8 cellular contexts compared by ENCODE assay signal in genomic region chr6:13795041-13795748, GRCh38. TPM values are rescaled to one million over a fixed set of nuclear protein-coding genes. Genes with fewer than 3 reads are reported as not detected.
DNase-seq lines count a peak whose midpoint lies in the region; ATAC-seq, FAIRE-seq and TF ChIP-seq lines count a peak whose summit lies in the region.

No MANE protein-coding gene starts in this region.

- FAIRE-seq in D721Med (lab: Jason Lieb, UNC) = no peak

- intact Hi-C loops in naive thymus-derived CD4-positive, alpha-beta T cell (cut with micrococcal nuclease) = loop anchor here (1.0 to 5.0 kb wide), 15 partner anchors 19 to 1828 kb away; partner anchors contain the start of genes MCUR1 (in 2 of the 2), SIRT5 (in 2 of the 2) and RANBP9 (in 1 of the 2)

- H3K27me3 Mint-ChIP-seq in naive thymus-derived CD4-positive, alpha-beta T cell = no peaks in the 10 kb centered on the region

- TF ChIP-seq CTCF in D721Med (IDR thresholded peaks at IDR 0.05; ENCODE audit: insufficient read depth, missing control alignments) = peak; percentile 88
- TF ChIP-seq CTCF in OCI-LY3 (IDR thresholded peaks at IDR 0.05; ENCODE audit: low read depth, low read length) = peak; percentile 83

- H3K9me3 Mint-ChIP-seq in naive thymus-derived CD4-positive, alpha-beta T cell = no peaks in the 10 kb centered on the region
- no peaks in the 10 kb centered on the region for H3K9me3 Mint-ChIP-seq in stimulated activated effector memory CD8-positive, alpha-beta T cell treated with anti-CD3 and anti-CD28 coated beads, Interleukin-12 subunit alpha, Interleukin-12 subunit beta, amount 100 ng/mL, for 72 hours

- no peak overlapping the region for H3K4me2 ChIP-seq in OCI-LY3 (ENCODE audit: low read length)

- H3K4me3 ChIP-seq in OCI-LY3 (ENCODE audit: low read length) = no peak overlapping the region
- H3K4me3 ChIP-seq in naive thymus-derived CD4-positive, alpha-beta T cell (ENCODE audit: low read length) = no peak overlapping the region

- H3K4me1 Mint-ChIP-seq in naive thymus-derived CD4-positive, alpha-beta T cell = peaks cover 5 to 16% (median 6%) of the 10 kb centered on the region in 7 donors
- peaks cover 24% of the 10 kb centered on the region for H3K4me1 Mint-ChIP-seq in stimulated activated effector memory CD8-positive, alpha-beta T cell treated with anti-CD3 and anti-CD28 coated beads, Interleukin-12 subunit alpha, Interleukin-12 subunit beta, amount 100 ng/mL, for 72 hours

- H3K4me1 ChIP-seq in OCI-LY3 (ENCODE audit: low read length) = peaks cover 7% of the 10 kb centered on the region
- H3K4me1 ChIP-seq in naive thymus-derived CD4-positive, alpha-beta T cell (ENCODE audit: control insufficient read depth in 2 of 2, insufficient read depth in 2 of 2, low read length in 2 of 2) = no peaks in the 10 kb centered on the region

- peaks cover 0 to 23% (median 5%) of the 10 kb centered on the region in 5 donors for H3K36me3 Mint-ChIP-seq in naive thymus-derived CD4-positive, alpha-beta T cell
- H3K36me3 Mint-ChIP-seq in stimulated activated effector memory CD8-positive, alpha-beta T cell treated with anti-CD3 and anti-CD28 coated beads, Interleukin-12 subunit alpha, Interleukin-12 subunit beta, amount 100 ng/mL, for 72 hours = peaks cover 79% of the 10 kb centered on the region

- H3K79me2 ChIP-seq in OCI-LY3 (ENCODE audit: low read length) = no peaks in the 10 kb centered on the region

- CTCF ChIA-PET in naive thymus-derived CD4-positive, alpha-beta T cell (lab: Charles Lee) = interaction anchor here (0.6 to 2.4 kb wide), 12 partner anchors 10 to 349 kb away, joined by 3 to 13 read pairs (median 3); partner anchors contain the start of gene SIRT5

- no peaks in the 10 kb centered on the region for H3K27me3 ChIP-seq in OCI-LY3 (ENCODE audit: low read depth, low read length)
- no peaks in the 10 kb centered on the region for H3K27me3 ChIP-seq in naive thymus-derived CD4-positive, alpha-beta T cell (ENCODE audit: control insufficient read depth in 2 of 2, insufficient read depth in 2 of 2, low read length in 2 of 2)

- H3K36me3 ChIP-seq in OCI-LY3 (replicated peaks; ENCODE audit: low read depth, low read length) = peaks cover 5% of the 10 kb centered on the region
- peaks cover 0 to 7% (median 4%) of the 10 kb centered on the region in 3 experiments for H3K36me3 ChIP-seq in naive thymus-derived CD4-positive, alpha-beta T cell (ENCODE audit: control insufficient read depth in 2 of 3, insufficient read depth in 3 of 3, low read length in 3 of 3)

- peak overlapping the region in 5 of 9 donors; percentile 7 to 50 (median 27) for H3K27ac Mint-ChIP-seq in naive thymus-derived CD4-positive, alpha-beta T cell
- H3K27ac Mint-ChIP-seq in stimulated activated effector memory CD8-positive, alpha-beta T cell treated with anti-CD3 and anti-CD28 coated beads, Interleukin-12 subunit alpha, Interleukin-12 subunit beta, amount 100 ng/mL, for 72 hours = peak overlapping the region; percentile 46

- H3K27ac ChIP-seq in OCI-LY3 (ENCODE audit: low read length) = no peak overlapping the region
- H3K27ac ChIP-seq in naive thymus-derived CD4-positive, alpha-beta T cell (ENCODE audit: low read depth, low read length) = no peak overlapping the region

- ATAC-seq in GM21447 (IDR thresholded peaks at IDR 0.05; ENCODE audit: unreplicated experiment) (peak; percentile 94), esophagus mucosa (peak; percentile 88)
- ATAC-seq in naive thymus-derived CD4-positive, alpha-beta T cell = peak; percentile 98
- peak; percentile 97 for ATAC-seq in stimulated activated effector memory CD8-positive, alpha-beta T cell treated with anti-CD3 and anti-CD28 coated beads, Interleukin-12 subunit alpha, Interleukin-12 subunit beta, amount 100 ng/mL, for 72 hours

- no peak overlapping the region for H2AFZ ChIP-seq in OCI-LY3 (ENCODE audit: low read depth, low read length)

- no peak overlapping the region for H3K4me3 Mint-ChIP-seq in naive thymus-derived CD4-positive, alpha-beta T cell
- peak overlapping the region; percentile 31 for H3K4me3 Mint-ChIP-seq in stimulated activated effector memory CD8-positive, alpha-beta T cell treated with anti-CD3 and anti-CD28 coated beads, Interleukin-12 subunit alpha, Interleukin-12 subunit beta, amount 100 ng/mL, for 72 hours

- H3K9ac ChIP-seq in OCI-LY3 (ENCODE audit: low read length) = no peak overlapping the region

- POLR2A ChIA-PET in naive thymus-derived CD4-positive, alpha-beta T cell (lab: Charles Lee) = no interaction called here

- no peaks in the 10 kb centered on the region for H4K20me1 ChIP-seq in OCI-LY3 (ENCODE audit: insufficient read depth, low read length)

- no peaks in the 10 kb centered on the region for H3K9me3 ChIP-seq in OCI-LY3 (ENCODE audit: insufficient read depth, low read length)
- no peaks in the 10 kb centered on the region for H3K9me3 ChIP-seq in naive thymus-derived CD4-positive, alpha-beta T cell (ENCODE audit: control insufficient read depth in 2 of 3, low read length in 3 of 3)

- DNase-seq in D721Med (ENCODE audit: insufficient read length, low spot score) (no peak), HUDEP-2 (lab: John Stamatoyannopoulos, UW; ENCODE audit: unreplicated experiment in 76 of 76) (peak in 69 of 76 experiments; percentile 6 to 88 (median 64))
- peak; percentile 91 for DNase-seq in activated CD8-positive, alpha-beta memory T cell treated with anti-CD3 and anti-CD28 coated beads, Interleukin-2, amount 50 U/mL, for 48 hours
- peak; percentile 54 to 80 (median 77) for DNase-seq in naive thymus-derived CD4-positive, alpha-beta T cell
- DNase-seq in stimulated activated effector memory CD8-positive, alpha-beta T cell treated with anti-CD3 and anti-CD28 coated beads, Interleukin-12 subunit alpha, Interleukin-12 subunit beta, amount 100 ng/mL, for 72 hours (ENCODE audit: low spot score in 2 of 2) = peak; percentile 84 to 93

RNA-seq across cellular contexts. Expression of gene MCUR1, which starts 19.2 kb away (rescaled TPM):
- 24.6 TPM for total RNA-seq in esophagus mucosa
- 10 to 100 TPM in 3 of 5 experiments, 1 to 10 TPM in 2; 5.7 to 20.6 (median 10.0) TPM for total RNA-seq in naive thymus-derived CD4-positive, alpha-beta T cell
- polyA plus RNA-seq in naive thymus-derived CD4-positive, alpha-beta T cell = 1 to 10 TPM; 4.1 to 7.4 TPM
